1 cellular context compared by ENCODE assay signal in genomic region chr6:20707166-20707485, GRCh38.
TF ChIP-seq lines count a peak whose summit lies in the region.

No MANE protein-coding gene starts in this region.

TF ChIP-seq in HEK293, 187 proteins besides CTCF, POLR2A, EP300 and RAD21 (continued from another document):
- TF ChIP-seq BCL6B (tag by site-specific recombination; IDR thresholded peaks at IDR 0.05) = peak; percentile 65; the same call in 1 of the 2 replicates
- no peak; the same call in 1 of the 2 replicates for TF ChIP-seq ZBTB44 (tag by site-specific recombination; IDR thresholded peaks at IDR 0.05)
- no peak for TF ChIP-seq SETDB1 (IDR thresholded peaks at IDR 0.05; ENCODE audit: insufficient read length, low read length)
- TF ChIP-seq ZNF785 (tag by site-specific recombination; IDR thresholded peaks at IDR 0.05) = no peak
- no peak for TF ChIP-seq ZNF398 (tag by site-specific recombination; IDR thresholded peaks at IDR 0.05)
- peak; percentile 56 for TF ChIP-seq ZNF843 (tag by site-specific recombination; IDR thresholded peaks at IDR 0.05)
- TF ChIP-seq PRDM4 (tag by site-specific recombination; IDR thresholded peaks at IDR 0.05) = peak; percentile 15; the same call in 1 of the 2 replicates
- TF ChIP-seq FEZF1 (tag by site-specific recombination; IDR thresholded peaks at IDR 0.05) = peak; percentile 5
- TF ChIP-seq ZNF214 (tag by site-specific recombination; IDR thresholded peaks at IDR 0.05; ENCODE audit: borderline replicate concordance) = no peak
- TF ChIP-seq ZNF423 (tag by site-specific recombination; IDR thresholded peaks at IDR 0.05) = no peak
- TF ChIP-seq ZNF645 (tag by site-specific recombination; IDR thresholded peaks at IDR 0.05) = no peak
- TF ChIP-seq ZEB2 (tag by site-specific recombination; IDR thresholded peaks at IDR 0.05) = 0 out of 2 replicates have a peak, but pooled peaks have one; percentile 3
- peak; percentile 71 for TF ChIP-seq IKZF3 (tag by site-specific recombination; IDR thresholded peaks at IDR 0.05)
- TF ChIP-seq ZNF707 (tag by site-specific recombination; IDR thresholded peaks at IDR 0.05) = no peak
- TF ChIP-seq ZSCAN23 (tag by site-specific recombination; IDR thresholded peaks at IDR 0.05) = no peak
- TF ChIP-seq KLF9 (tag by site-specific recombination; IDR thresholded peaks at IDR 0.05; ENCODE audit: low read depth) = no peak
- TF ChIP-seq ZNF837 (tag by site-specific recombination; IDR thresholded peaks at IDR 0.05) = no peak
- TF ChIP-seq ZNF202 (tag by site-specific recombination; IDR thresholded peaks at IDR 0.05; ENCODE audit: borderline replicate concordance) = no peak
- TF ChIP-seq PRDM10 (tag by site-specific recombination; IDR thresholded peaks at IDR 0.05) = peak; percentile 55; the same call in 1 of the 2 replicates
- TF ChIP-seq YY1 (tag by site-specific recombination; IDR thresholded peaks at IDR 0.05) = no peak
- no peak for TF ChIP-seq YY2 (tag by site-specific recombination; IDR thresholded peaks at IDR 0.05)
- TF ChIP-seq GFI1B (tag by site-specific recombination; IDR thresholded peaks at IDR 0.05) = 0 out of 2 replicates have a peak, but pooled peaks have one; percentile 74
- TF ChIP-seq ZNF335 (tag by site-specific recombination; conservative IDR thresholded peaks at IDR 0.05) = peak; percentile 80
- no peak for TF ChIP-seq ZNF138 (tag by site-specific recombination; IDR thresholded peaks at IDR 0.05; ENCODE audit: borderline replicate concordance)
- no peak for TF ChIP-seq ZNF777 (tag by site-specific recombination; IDR thresholded peaks at IDR 0.05; ENCODE audit: borderline replicate concordance)
- peak; percentile 26; the same call in 1 of the 2 replicates for TF ChIP-seq PRDM6 (tag by site-specific recombination; IDR thresholded peaks at IDR 0.05)
- peak; percentile 94 for TF ChIP-seq OSR2 (tag by site-specific recombination; IDR thresholded peaks at IDR 0.05)
- no peak for TF ChIP-seq ZNF140 (tag by site-specific recombination; IDR thresholded peaks at IDR 0.05)
- TF ChIP-seq ZNF211 (tag by site-specific recombination; IDR thresholded peaks at IDR 0.05; ENCODE audit: low read depth) = no peak
- peak; percentile 76; the same call in 1 of the 2 replicates for TF ChIP-seq ZNF580 (tag by site-specific recombination; IDR thresholded peaks at IDR 0.05)
